9 cellular contexts compared by ENCODE assay signal in genomic region chr5:139422307-139422893, GRCh38. TPM values are rescaled to one million over a fixed set of nuclear protein-coding genes. Genes with fewer than 3 reads are reported as not detected.
DNase-seq lines count a peak whose midpoint lies in the region; ATAC-seq and TF ChIP-seq lines count a peak whose summit lies in the region.
"Had no signal": no experiment of that assay in that cellular context is flagged by ENCODE, and none has a peak within 500 bp of the region (broad histone marks: within the 10 kb centered on the region; RNA-seq: fewer than 3 reads in every experiment).

No MANE protein-coding gene starts in this region.

- H3K36me3 ChIP-seq in tibial artery: peaks cover 6 to 54% (median 48%) of the 10 kb centered on the region in 3 donors

- H3K27ac ChIP-seq in tibial artery: no peak overlapping the region

- TF ChIP-seq CTCF in tibial artery (IDR thresholded peaks at IDR 0.05): peak; percentile 82

- ATAC-seq in GM21529 (IDR thresholded peaks at IDR 0.05; ENCODE audit: unreplicated experiment): peak; percentile 68

- DNase-seq in DMS114 treated with DMSO at 0.1 percent for 48 hours (lab: John Stamatoyannopoulos, UW; ENCODE audit: unreplicated experiment) (peak; percentile 78), NCI-H146 (lab: John Stamatoyannopoulos, UW) (peak; percentile 26), T follicular helper cell (ENCODE audit: low read depth) (peak; percentile 41), cerebellum (ENCODE audit: low spot score) (peak; percentile 80), left kidney (ENCODE audit: low read depth, low spot score) (peak; percentile 84), tibial artery (peak in 1 of 2 donors; percentile 43), posterior cingulate gyrus (no peak)

- no peak overlapping the region for H3K4me3 ChIP-seq in tibial artery

- H3K9me3 ChIP-seq in tibial artery: no peaks in the 10 kb centered on the region

- intact Hi-C loops in tibial artery (cut with DNase I; ENCODE audit: low total_unique reads): loop anchor here (2.0 kb wide), 1 partner anchor 90 kb away; no protein-coding TSS in a partner anchor
- intact Hi-C loops in posterior cingulate gyrus (cut with DNase I): loop anchor here (1.0 to 5.0 kb wide), 3 partner anchors 91 to 345 kb away; no protein-coding TSS in a partner anchor

- no peaks in the 10 kb centered on the region for H3K27me3 ChIP-seq in tibial artery

- H3K4me1 ChIP-seq in tibial artery: peaks cover 0 to 29% (median 6%) of the 10 kb centered on the region in 4 donors

RNA-seq across cellular contexts. Expression of gene DNAJC18, which starts 16.9 kb away (rescaled TPM):
- 33.7 TPM for total RNA-seq in cerebellum

RNA-seq across cellular contexts. Expression of gene SPATA24, which starts 18.5 kb away (rescaled TPM):
- total RNA-seq in cerebellum: 4.4 TPM

RNA-seq across cellular contexts. Expression of gene PROB1, which starts 27.5 kb away (rescaled TPM):
- total RNA-seq in cerebellum: 1.1 TPM

RNA-seq across cellular contexts. Expression of gene MZB1, which starts 32.7 kb away (rescaled TPM):
- 0.18 TPM for total RNA-seq in cerebellum

RNA-seq across cellular contexts. Expression of gene SLC23A1, which starts 39.3 kb away (rescaled TPM):
- not detected for total RNA-seq in cerebellum
- total RNA-seq: subcutaneous adipose tissue had no signal

Comparison
In these comparisons a context has a peak if more than half of its experiments do, and no peak if none do; other contexts are left out.
1. DNase-seq: peak in DMS114 treated with DMSO at 0.1 percent for 48 hours (single experiment), NCI-H146 (single experiment), T follicular helper cell (single experiment), cerebellum (single experiment) and left kidney (single experiment); none in posterior cingulate gyrus (0 of 10).